Comparison of ENCODE assay signal across 16 cellular contexts in the genomic region with DNA sequence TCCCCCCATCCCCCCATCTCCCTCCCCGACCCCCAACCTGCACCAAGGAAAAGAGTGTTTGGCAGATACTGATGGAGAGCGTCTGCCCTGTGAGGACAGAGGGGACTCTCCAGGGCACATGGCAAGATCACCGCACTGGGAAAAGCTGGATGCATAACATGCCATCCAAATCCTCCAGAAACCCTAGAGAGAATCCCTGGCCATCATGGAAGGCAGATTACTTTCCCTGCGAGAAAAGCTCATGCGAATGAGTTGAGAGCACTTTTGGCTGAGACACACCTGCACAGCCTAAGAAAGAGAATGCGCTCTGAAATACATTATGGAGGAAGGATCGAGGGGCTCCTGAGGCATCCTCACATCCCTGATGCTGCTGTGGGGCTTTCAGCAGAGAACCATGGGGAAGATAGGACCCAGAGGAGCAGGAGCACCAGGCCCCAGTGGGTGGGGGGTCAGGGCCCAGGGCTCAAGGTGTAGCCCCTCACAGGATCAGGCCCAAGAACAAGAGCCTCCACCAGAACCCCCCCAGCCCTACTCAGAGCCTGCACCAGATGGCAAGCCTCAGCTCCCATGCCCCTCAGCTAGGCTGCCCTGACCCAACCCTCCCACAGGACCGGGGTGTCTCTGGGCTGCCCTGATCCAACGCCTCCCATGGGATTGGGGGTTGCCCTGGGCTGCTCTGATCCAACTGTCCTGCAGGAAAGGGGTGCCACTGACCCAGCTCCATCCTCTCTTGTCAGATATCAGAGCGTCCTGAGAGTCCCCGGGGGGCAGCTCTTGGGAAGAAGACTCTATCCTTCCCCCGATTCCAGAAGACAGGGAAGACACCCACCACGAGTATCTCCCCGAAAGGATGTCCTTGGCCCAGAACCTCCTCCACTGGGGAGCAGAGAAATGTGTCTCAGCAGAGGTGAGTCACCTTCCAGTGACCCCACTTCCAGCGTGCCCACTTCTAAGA.
A peak's percentile ranks its signal among the peaks of the same experiment; 100 is the strongest.
DNase-seq lines count a peak whose midpoint lies in the region; ATAC-seq and TF ChIP-seq lines count a peak whose summit lies in the region.
"Had no signal": no experiment of that assay in that cellular context is flagged by ENCODE, and none has a peak within 500 bp of the region (broad histone marks: within the 10 kb centered on the region; RNA-seq: fewer than 3 reads in every experiment).

No MANE protein-coding gene starts in this region.

- peak; percentile 32 for DNase-seq in activated CD8-positive, alpha-beta memory T cell treated with anti-CD3 and anti-CD28 coated beads, Interleukin-2, amount 50 U/mL, for 48 hours
- no peak for DNase-seq in activated CD8-positive, alpha-beta memory T cell treated with anti-CD3 and anti-CD28 coated beads, Interleukin-2, amount 50 U/mL, for 4 hours
- peak; percentile 6 for DNase-seq in colonic mucosa
- peak; percentile 22 for DNase-seq in lung (ENCODE audit: low spot score)
- peak; percentile 64 for DNase-seq in type B pancreatic cell (ENCODE audit: extremely low spot score, unreplicated experiment)
- no peak for DNase-seq in omental fat pad (ENCODE audit: low spot score)
- no peak for DNase-seq in cortex of kidney (lab: John Stamatoyannopoulos, UW)
- DNase-seq: C1 segment of cervical spinal cord, GDM1, NCI-H1092, NCI-H146, NCI-H2081, NCI-H82, PC-9 had no signal

- H3K27me3 ChIP-seq in colonic mucosa (no peaks in the 10 kb centered on the region), lung (ENCODE audit: control insufficient read depth, insufficient read depth) (no peaks in the 10 kb centered on the region)

- TF ChIP-seq CTCF in colonic mucosa (IDR thresholded peaks at IDR 0.05): no peak
- no peak for TF ChIP-seq CTCF in lung (IDR thresholded peaks at IDR 0.05; ENCODE audit: control extremely low read depth, extremely low read depth)
- no peak for TF ChIP-seq CTCF in type B pancreatic cell (conservative IDR thresholded peaks at IDR 0.05)
- no peak for TF ChIP-seq CTCF in omental fat pad (IDR thresholded peaks at IDR 0.05)

- H3K4me1 Mint-ChIP-seq in type B pancreatic cell (ENCODE audit: unreplicated experiment): no peaks in the 10 kb centered on the region

- 86 to 90% methylated on average over 15 of the region's 15 CpGs for WGBS in lung, 2 donors

- no peak overlapping the region for H3K9ac ChIP-seq in colonic mucosa (ENCODE audit: low read depth in 2 of 2, low read length in 2 of 2)

- peaks cover 18% of the 10 kb centered on the region for H3K27me3 Mint-ChIP-seq in type B pancreatic cell

- H3K4me3 ChIP-seq in colonic mucosa (no peak overlapping the region), lung (no peak overlapping the region)
- H3K4me3 ChIP-seq: GM12878, PC-9 had no signal

- intact Hi-C loops in colonic mucosa (cut with DNase I): no loop called here

- no peaks in the 10 kb centered on the region for H3K4me1 ChIP-seq in colonic mucosa
- no peaks in the 10 kb centered on the region for H3K4me1 ChIP-seq in lung (ENCODE audit: control insufficient read depth in 2 of 2, insufficient read depth in 2 of 2, low read length in 2 of 2)

- no peaks in the 10 kb centered on the region for H3K9me3 ChIP-seq in colonic mucosa
- peaks cover 0 to 4% of the 10 kb centered on the region in 2 donors for H3K9me3 ChIP-seq in lung (ENCODE audit: control insufficient read depth in 2 of 2, insufficient read depth in 1 of 2, low read length in 1 of 2)

- H3K27ac ChIP-seq in colonic mucosa (no peak overlapping the region), lung (ENCODE audit: low read depth in 1 of 2, low read length in 1 of 2) (no peak overlapping the region)
- H3K27ac ChIP-seq: PC-9 had no signal

- no peak overlapping the region for H3K4me3 Mint-ChIP-seq in type B pancreatic cell

- H3K36me3 ChIP-seq in colonic mucosa (no peaks in the 10 kb centered on the region), lung (ENCODE audit: control insufficient read depth in 2 of 2, insufficient read depth in 2 of 2, low read length in 2 of 2) (no peaks in the 10 kb centered on the region)

- no peak overlapping the region for H3K27ac Mint-ChIP-seq in type B pancreatic cell

- no peaks in the 10 kb centered on the region for H3K36me3 Mint-ChIP-seq in type B pancreatic cell

- H3K9me3 Mint-ChIP-seq in type B pancreatic cell: no peaks in the 10 kb centered on the region

- ATAC-seq in lung (ENCODE audit: insufficient read depth, low FRiP score) (no peak), GM19351 (IDR thresholded peaks at IDR 0.05; ENCODE audit: unreplicated experiment) (no peak), omental fat pad (ENCODE audit: low FRiP score) (no peak)
- ATAC-seq: GM12878 had no signal

Comparison
In these comparisons a context has a peak if more than half of its experiments do, and no peak if none do; other contexts are left out.
1. DNase-seq: peak in activated CD8-positive, alpha-beta memory T cell treated with anti-CD3 and anti-CD28 coated beads, Interleukin-2, amount 50 U/mL, for 48 hours (single experiment), colonic mucosa (single experiment), lung (single experiment) and type B pancreatic cell (single experiment); none in activated CD8-positive, alpha-beta memory T cell treated with anti-CD3 and anti-CD28 coated beads, Interleukin-2, amount 50 U/mL, for 4 hours (single experiment), omental fat pad (single experiment) and cortex of kidney (single experiment).